Comparison of ENCODE assay signal across 17 cellular contexts in the genomic region with DNA sequence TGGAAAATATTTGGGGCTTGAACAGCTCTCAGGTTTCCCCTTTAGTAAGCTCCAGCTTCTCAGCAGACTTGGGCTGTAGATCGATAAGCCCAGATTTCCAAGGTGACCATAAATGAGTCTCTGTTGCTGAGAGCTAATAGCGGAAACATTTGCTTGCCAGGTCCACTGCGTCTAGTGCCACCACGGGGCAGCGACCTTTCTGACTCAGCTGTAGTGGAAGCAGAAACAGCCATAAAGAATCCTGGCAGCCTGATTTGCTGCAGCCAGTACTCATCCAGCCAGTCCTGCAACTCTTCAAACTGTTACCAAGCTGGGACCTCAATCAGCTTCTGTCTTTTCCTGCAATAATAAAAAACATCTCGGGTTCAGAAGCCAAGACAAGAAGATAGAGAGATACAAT. TPM values are rescaled to one million over a fixed set of nuclear protein-coding genes. Genes with fewer than 3 reads are reported as not detected.
DNase-seq lines count a peak whose midpoint lies in the region; ATAC-seq and TF ChIP-seq lines count a peak whose summit lies in the region.
"Had no signal": no experiment of that assay in that cellular context is flagged by ENCODE, and none has a peak within 500 bp of the region (broad histone marks: within the 10 kb centered on the region; RNA-seq: fewer than 3 reads in every experiment).

No MANE protein-coding gene starts in this region.

- H3K27ac ChIP-seq in PC-9, result peak overlapping the region; percentile 26
- H3K27ac ChIP-seq in osteoblast (ENCODE audit: low read depth, low read length), result no peak overlapping the region
- H3K27ac ChIP-seq: colonic mucosa, foreskin keratinocyte had no signal

- DNase-seq in DMS 273 (lab: John Stamatoyannopoulos, UW; ENCODE audit: unreplicated experiment) (peak; percentile 52), PC-9 (peak; percentile 40 to 71), left cardiac atrium (peak; percentile 44), renal cortical epithelial cell (ENCODE audit: low read depth) (peak; percentile 48), osteoblast (ENCODE audit: insufficient read length, low spot score, missing footprints) (no peak)
- DNase-seq in stimulated activated CD8-positive, alpha-beta memory T cell treated with anti-CD3 and anti-CD28 coated beads, Interleukin-4, amount 100 ng/mL, for 48 hours, result no peak
- DNase-seq: activated naive CD4-positive, alpha-beta T cell; activated T-cell treated with anti-CD3 and anti-CD28 coated beads for 4 hours; colonic mucosa; foreskin keratinocyte; KBM-7; kidney glomerular epithelial cell; NCI-H2029; NCI-H524 treated with DMSO at 0.1 percent for 48 hours; SHP77; T-cell had no signal

- ATAC-seq in left cardiac atrium (peak; percentile 78 to 84), HG02798 (IDR thresholded peaks at IDR 0.05; ENCODE audit: poor library complexity, unreplicated experiment) (no peak)
- ATAC-seq: foreskin keratinocyte, T-cell had no signal

- H3K9me2 ChIP-seq in PC-9 (ENCODE audit: insufficient read depth), result no peaks in the 10 kb centered on the region

- intact Hi-C loops in PC-9 (cut with micrococcal nuclease; ENCODE audit: unreplicated experiment) (no loop called here), left cardiac atrium (cut with DNase I) (no loop called here)

- POLR2A ChIA-PET in PC-9 (lab: Charles Lee; ENCODE audit: unreplicated experiment), result no interaction called here

- no peak for TF ChIP-seq CTCF in PC-9 (conservative IDR thresholded peaks at IDR 0.05)
- TF ChIP-seq CTCF in osteoblast (IDR thresholded peaks at IDR 0.05; ENCODE audit: extremely low read depth, low read depth, low read length), result no peak

- H2AFZ ChIP-seq in PC-9 (no peak overlapping the region), osteoblast (ENCODE audit: low read length) (no peak overlapping the region)

- no peaks in the 10 kb centered on the region for H3K27me3 ChIP-seq in PC-9 (ENCODE audit: insufficient read depth, low read depth)
- no peaks in the 10 kb centered on the region for H3K27me3 ChIP-seq in osteoblast (ENCODE audit: insufficient read depth, low read length)
- H3K27me3 ChIP-seq: colonic mucosa, foreskin keratinocyte had no signal

- H4K20me1 ChIP-seq in PC-9 (ENCODE audit: insufficient read depth) (no peaks in the 10 kb centered on the region), osteoblast (ENCODE audit: insufficient read depth, low read length) (no peaks in the 10 kb centered on the region)

- H3K79me2 ChIP-seq in PC-9 (ENCODE audit: low read depth), result no peaks in the 10 kb centered on the region
- H3K79me2 ChIP-seq in osteoblast (ENCODE audit: insufficient read depth, low read length), result no peaks in the 10 kb centered on the region

- H3K4me3 ChIP-seq in PC-9 (no peak overlapping the region), osteoblast (ENCODE audit: insufficient read depth, low read length) (no peak overlapping the region)
- H3K4me3 ChIP-seq: colonic mucosa had no signal

- H3K9me3 ChIP-seq in PC-9 (ENCODE audit: insufficient read depth, low read depth) (no peaks in the 10 kb centered on the region), osteoblast (ENCODE audit: low read depth, low read length) (no peaks in the 10 kb centered on the region)
- H3K9me3 ChIP-seq: colonic mucosa had no signal

- no peaks in the 10 kb centered on the region for H3K36me3 ChIP-seq in PC-9 (ENCODE audit: low read depth)
- H3K36me3 ChIP-seq in osteoblast (ENCODE audit: insufficient read depth, low read length), result no peaks in the 10 kb centered on the region
- H3K36me3 ChIP-seq: colonic mucosa had no signal

- no TSS peak for BruUV-seq in PC-9 (replicated peaks; lab: Mats Ljungman, UMichigan)

- H3F3A ChIP-seq in PC-9 (ENCODE audit: insufficient read depth, low read depth), result peaks cover 6% of the 10 kb centered on the region; the same call in 1 of the 2 replicates

- CTCF ChIA-PET in PC-9 (lab: Charles Lee), result no interaction called here

- H3K4me1 ChIP-seq in PC-9 (replicated peaks; ENCODE audit: insufficient read depth) (peaks cover 20% of the 10 kb centered on the region), osteoblast (ENCODE audit: insufficient read depth, low read length) (no peaks in the 10 kb centered on the region)
- H3K4me1 ChIP-seq: colonic mucosa, foreskin keratinocyte had no signal

- H3K4me2 ChIP-seq in PC-9, result peak overlapping the region; percentile 54
- no peak overlapping the region for H3K4me2 ChIP-seq in osteoblast (ENCODE audit: insufficient read depth, low read length)

RNA-seq across cellular contexts. Expression of a gene that starts 48.1 kb away (rescaled TPM):
- total RNA-seq in PC-9 (2021) (13.6 and 16.3 TPM in 2 replicates), left cardiac atrium (100 to 1,000 TPM; 110 to 137 TPM), renal cortical epithelial cell (26.4 and 78.8 TPM in 2 replicates), osteoblast (25.0 and 28.6 TPM in 2 replicates)

Comparison
In these comparisons a context has a peak if more than half of its experiments do, and no peak if none do; other contexts are left out.
1. DNase-seq: peak in DMS 273 (single experiment), PC-9 (2 of 2), left cardiac atrium (single experiment) and renal cortical epithelial cell (single experiment); none in stimulated activated CD8-positive, alpha-beta memory T cell treated with anti-CD3 and anti-CD28 coated beads, Interleukin-4, amount 100 ng/mL, for 48 hours (single experiment) and osteoblast (single experiment).